7 cellular contexts compared by ENCODE assay signal in the genomic region with DNA sequence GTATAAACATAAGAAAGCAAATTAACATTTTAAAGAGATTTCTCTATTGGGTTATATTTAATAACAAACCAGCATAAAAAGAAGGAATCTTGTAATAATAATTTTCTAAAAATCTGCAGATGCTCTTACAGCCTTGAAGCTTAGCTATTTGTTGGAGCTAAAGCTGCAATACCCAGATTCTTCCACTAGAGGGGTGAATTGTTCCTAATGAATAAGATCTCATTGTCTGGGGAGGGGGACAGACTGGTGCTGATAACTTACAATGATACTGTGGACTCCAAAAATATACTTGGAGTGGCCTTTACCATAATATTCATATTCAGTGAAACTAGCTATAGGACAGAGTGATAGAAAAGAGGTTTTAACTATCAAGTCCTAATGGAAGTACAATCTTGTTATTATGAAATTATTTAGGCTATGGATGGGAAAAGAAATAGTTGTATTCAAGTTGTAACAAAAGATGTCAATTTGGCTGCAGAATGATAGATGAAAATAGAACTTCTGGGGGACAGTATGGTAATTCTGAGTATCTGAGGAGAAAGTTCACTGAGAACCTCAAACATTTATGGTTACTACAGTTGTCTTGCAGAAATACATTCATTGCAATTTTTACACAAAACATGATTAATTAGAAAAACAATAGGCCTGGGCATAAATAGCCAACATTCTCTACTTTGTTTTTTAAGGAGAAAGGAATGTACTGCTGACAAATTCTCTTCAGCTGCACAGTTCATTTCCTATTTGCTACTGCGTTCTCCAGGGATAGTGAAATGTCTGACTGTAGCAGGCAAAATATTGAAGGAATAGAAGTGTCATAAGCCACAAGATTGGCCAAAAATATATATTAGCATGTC.
DNase-seq lines count a peak whose midpoint lies in the region; FAIRE-seq and TF ChIP-seq lines count a peak whose summit lies in the region.

No MANE protein-coding gene starts in this region.

- peaks cover 3% of the 10 kb centered on the region for H3K4me1 ChIP-seq in adipocyte (ENCODE audit: control insufficient read depth, insufficient read depth, low read length)
- no peaks in the 10 kb centered on the region for H3K4me1 ChIP-seq in keratinocyte (ENCODE audit: control insufficient read depth, extremely low read depth, insufficient read depth, low read length)
- no peaks in the 10 kb centered on the region for H3K4me1 ChIP-seq in vagina

- no peaks in the 10 kb centered on the region for H3K79me2 ChIP-seq in keratinocyte (ENCODE audit: control insufficient read depth, insufficient read depth, low read length)

- no peak for FAIRE-seq in keratinocyte (lab: Jason Lieb, UNC)

- no peak overlapping the region for H2AFZ ChIP-seq in keratinocyte (ENCODE audit: control insufficient read depth, low read length)

- no peaks in the 10 kb centered on the region for H3K27me3 ChIP-seq in adipocyte (replicated peaks; ENCODE audit: control insufficient read depth, insufficient read depth, low read length)
- no peaks in the 10 kb centered on the region for H3K27me3 ChIP-seq in keratinocyte (ENCODE audit: control insufficient read depth, extremely low read depth, insufficient read depth, low read length)
- H3K27me3 ChIP-seq in vagina = no peaks in the 10 kb centered on the region

- peak; percentile 34 to 65 (median 63) for TF ChIP-seq CTCF in keratinocyte (optimal IDR thresholded peaks at IDR 0.05 in 1 of 3, IDR thresholded peaks at IDR 0.05 in 1 of 3, conservative IDR thresholded peaks at IDR 0.05 in 1 of 3; ENCODE audit: extremely low read depth in 1 of 3, insufficient read depth in 2 of 3, low read length in 3 of 3)
- TF ChIP-seq CTCF in vagina (IDR thresholded peaks at IDR 0.05) = peak in 2 of 3 experiments; percentile 9 to 31

- DNase-seq in EH (ENCODE audit: low read depth) (peak; percentile 25), H4 (ENCODE audit: low spot score) (peak; percentile 54), NCI-H1694 treated with DMSO at 0.1 percent for 48 hours (lab: John Stamatoyannopoulos, UW) (peak; percentile 10), adipocyte (ENCODE audit: low read depth) (peak; percentile 33), keratinocyte (ENCODE audit: low read depth, low spot score) (peak; percentile 17), vagina (ENCODE audit: extremely low spot score in 2 of 2) (no peak)
- DNase-seq in activated naive CD4-positive, alpha-beta T cell (lab: John Stamatoyannopoulos, UW) = no peak

- H3K9me3 ChIP-seq in adipocyte (ENCODE audit: control insufficient read depth, low read length) (no peaks in the 10 kb centered on the region), keratinocyte (ENCODE audit: control insufficient read depth, low read depth, low read length) (no peaks in the 10 kb centered on the region), vagina (no peaks in the 10 kb centered on the region)

- intact Hi-C loops in vagina (cut with DNase I) = no loop called here

- H3K4me3 ChIP-seq in adipocyte (ENCODE audit: low read length) = no peak overlapping the region
- H3K4me3 ChIP-seq in keratinocyte (ENCODE audit: control insufficient read depth in 2 of 3, extremely low read depth in 1 of 3, insufficient read depth in 2 of 3, low read depth in 1 of 3, low read length in 3 of 3) = no peak overlapping the region
- H3K4me3 ChIP-seq in vagina = no peak overlapping the region

- no peaks in the 10 kb centered on the region for H3K36me3 ChIP-seq in adipocyte (ENCODE audit: control insufficient read depth, insufficient read depth, low read length, severe bottlenecking)
- H3K36me3 ChIP-seq in keratinocyte (ENCODE audit: control insufficient read depth in 2 of 2, extremely low read depth in 1 of 2, insufficient read depth in 2 of 2, low read length in 2 of 2) = no peaks in the 10 kb centered on the region
- no peaks in the 10 kb centered on the region for H3K36me3 ChIP-seq in vagina

- no peak overlapping the region for H3K9ac ChIP-seq in adipocyte (ENCODE audit: low read length)
- no peak overlapping the region for H3K9ac ChIP-seq in keratinocyte (ENCODE audit: control insufficient read depth, extremely low read depth, insufficient read depth, low read length)

- no peak for TF ChIP-seq POLR2A in vagina (IDR thresholded peaks at IDR 0.05)

- H4K20me1 ChIP-seq in keratinocyte (ENCODE audit: control insufficient read depth, extremely low read depth, insufficient read depth, low read length) = no peaks in the 10 kb centered on the region

- dilution Hi-C loops in keratinocyte (cut with MboI; ENCODE audit: extremely low pct_ligation_motif_present, low sequenced_read_pairs) = no loop called here

- H3K27ac ChIP-seq in keratinocyte (ENCODE audit: control insufficient read depth, insufficient read depth, low read length) (no peak overlapping the region), vagina (no peak overlapping the region)

- H3K9me1 ChIP-seq in keratinocyte (ENCODE audit: control insufficient read depth, extremely low read depth, insufficient read depth, low read length) = no peaks in the 10 kb centered on the region

- no peak overlapping the region for H3K4me2 ChIP-seq in keratinocyte (ENCODE audit: control insufficient read depth, extremely low read depth, insufficient read depth, low read depth, low read length)

Comparison
In these comparisons a context has a peak if more than half of its experiments do, and no peak if none do; other contexts are left out.
1. DNase-seq: peak in EH (single experiment), H4 (single experiment), NCI-H1694 treated with DMSO at 0.1 percent for 48 hours (single experiment), adipocyte (single experiment) and keratinocyte (single experiment); none in vagina (0 of 2) and activated naive CD4-positive, alpha-beta T cell (0 of 4).